12 cellular contexts compared by ENCODE assay signal in the genomic region with DNA sequence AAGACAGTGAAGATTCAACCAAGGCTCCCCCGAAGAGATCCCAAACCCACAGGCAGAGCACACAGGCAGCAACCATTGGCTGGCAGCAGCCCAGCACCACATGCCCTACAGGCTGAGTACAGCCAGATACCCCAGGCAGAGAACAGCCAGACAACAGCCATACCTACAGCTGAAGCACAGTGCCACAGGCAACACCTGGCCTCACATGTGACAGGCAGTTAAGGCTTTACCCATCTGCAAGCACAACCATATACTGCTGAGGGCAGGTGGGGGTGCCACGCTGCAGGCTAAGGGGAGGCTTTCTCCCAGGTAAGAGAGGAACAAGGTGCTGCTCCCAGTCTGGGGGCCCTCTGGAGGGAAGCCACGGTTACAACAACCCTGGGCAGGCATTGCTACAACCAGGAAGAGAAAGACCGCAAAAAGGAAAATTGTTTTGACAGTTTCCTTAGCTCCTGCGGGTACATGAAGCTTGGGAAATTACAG. TPM values are rescaled to one million over a fixed set of nuclear protein-coding genes. Genes with fewer than 3 reads are reported as not detected.
DNase-seq lines count a peak whose midpoint lies in the region; ATAC-seq, FAIRE-seq and TF ChIP-seq lines count a peak whose summit lies in the region.
"Had no signal": no experiment of that assay in that cellular context is flagged by ENCODE, and none has a peak within 500 bp of the region (broad histone marks: within the 10 kb centered on the region; RNA-seq: fewer than 3 reads in every experiment).

No MANE protein-coding gene starts in this region.

- peak; percentile 20 to 38 for ATAC-seq in stimulated activated naive B cell treated with anti-CD40 and anti-IgM and Interleukin-4, amounts not matched to agents 10 μg/mL and 1 μg/mL and 100 μg/mL, for 72 hours (replicated peaks)
- no peak for ATAC-seq in omental fat pad (ENCODE audit: low FRiP score)
- ATAC-seq: activated naive CD8-positive, alpha-beta T cell treated with anti-CD3 and anti-CD28 coated beads, Interleukin-2, amount 50 U/mL, for 24 hours; effector memory CD8-positive, alpha-beta T cell had no signal

- no peak overlapping the region for H3K4me2 ChIP-seq in OCI-LY3 (ENCODE audit: low read length)

- H3K4me3 ChIP-seq in OCI-LY3 (ENCODE audit: low read length) (no peak overlapping the region), fibroblast of villous mesenchyme (ENCODE audit: low read depth, low read length) (no peak overlapping the region), small intestine (ENCODE audit: low read depth in 1 of 2, low read length in 2 of 2) (no peak overlapping the region)

- H3K9me3 Mint-ChIP-seq in stimulated activated naive B cell treated with anti-CD40 and anti-IgM and Interleukin-4, amounts not matched to agents 10 μg/mL and 1 μg/mL and 100 μg/mL, for 72 hours, result no peaks in the 10 kb centered on the region
- H3K9me3 Mint-ChIP-seq: activated naive CD8-positive, alpha-beta T cell treated with anti-CD3 and anti-CD28 coated beads, Interleukin-2, amount 50 U/mL, for 24 hours; effector memory CD8-positive, alpha-beta T cell; naive B cell had no signal

- DNase-seq in SIG-M5 treated with dmso at 0.1 percent for 504 hours (lab: John Stamatoyannopoulos, UW; ENCODE audit: unreplicated experiment) (peak; percentile 20), SIG-M5 (lab: John Stamatoyannopoulos, UW) (no peak), fibroblast of villous mesenchyme (ENCODE audit: low read depth) (no peak), omental fat pad (ENCODE audit: low spot score) (no peak), NCI-H2107 treated with DMSO at 0.1 percent for 48 hours (lab: John Stamatoyannopoulos, UW; ENCODE audit: unreplicated experiment) (no peak), small intestine (no peak)
- no peak for DNase-seq in stimulated activated naive B cell treated with anti-CD40 and anti-IgM and Interleukin-4, amounts not matched to agents 10 μg/mL and 1 μg/mL and 100 μg/mL, for 72 hours
- DNase-seq: activated naive CD8-positive, alpha-beta T cell treated with anti-CD3 and anti-CD28 coated beads, Interleukin-2, amount 50 U/mL, for 24 hours; effector memory CD8-positive, alpha-beta T cell; naive B cell; T-helper 1 cell had no signal

- H3K79me2 ChIP-seq in OCI-LY3 (ENCODE audit: low read length), result no peaks in the 10 kb centered on the region

- TF ChIP-seq CTCF in OCI-LY3 (IDR thresholded peaks at IDR 0.05; ENCODE audit: low read depth, low read length) (peak; percentile 25; the same call in 1 of the 2 replicates), fibroblast of villous mesenchyme (IDR thresholded peaks at IDR 0.05; ENCODE audit: insufficient read depth, low read depth, low read length) (peak; percentile 17), omental fat pad (IDR thresholded peaks at IDR 0.05) (no peak)

- 28 to 38% (median 38%) methylated on average over 5 of the region's 5 CpGs for WGBS in small intestine, 3 donors

- peaks cover 25 to 31% of the 10 kb centered on the region in 2 donors for H3K27me3 Mint-ChIP-seq in stimulated activated naive B cell treated with anti-CD40 and anti-IgM and Interleukin-4, amounts not matched to agents 10 μg/mL and 1 μg/mL and 100 μg/mL, for 72 hours

- H3K36me3 Mint-ChIP-seq in stimulated activated naive B cell treated with anti-CD40 and anti-IgM and Interleukin-4, amounts not matched to agents 10 μg/mL and 1 μg/mL and 100 μg/mL, for 72 hours, result no peaks in the 10 kb centered on the region
- H3K36me3 Mint-ChIP-seq: naive B cell had no signal

- no peak for FAIRE-seq in small intestine (lab: Jason Lieb, UNC)

- H2AFZ ChIP-seq in OCI-LY3 (ENCODE audit: low read depth, low read length), result no peak overlapping the region

- H3K4me1 ChIP-seq in OCI-LY3 (ENCODE audit: low read length), result no peaks in the 10 kb centered on the region
- no peaks in the 10 kb centered on the region for H3K4me1 ChIP-seq in small intestine (ENCODE audit: control insufficient read depth in 2 of 2, insufficient read depth in 1 of 2, low read depth in 1 of 2, low read length in 1 of 2)

- H3K9ac ChIP-seq in OCI-LY3 (ENCODE audit: low read length), result no peak overlapping the region

- no peaks in the 10 kb centered on the region for H3K36me3 ChIP-seq in OCI-LY3 (replicated peaks; ENCODE audit: low read depth, low read length)
- H3K36me3 ChIP-seq in small intestine (ENCODE audit: control insufficient read depth in 2 of 2, insufficient read depth in 2 of 2, low read length in 2 of 2), result no peaks in the 10 kb centered on the region

- peaks cover 45% of the 10 kb centered on the region for H3K27me3 ChIP-seq in OCI-LY3 (ENCODE audit: low read depth, low read length)
- H3K27me3 ChIP-seq in small intestine (ENCODE audit: control insufficient read depth in 2 of 2, insufficient read depth in 2 of 2, low read length in 2 of 2), result peaks cover 0 to 2% of the 10 kb centered on the region in 2 donors

- peaks cover 6% of the 10 kb centered on the region for H4K20me1 ChIP-seq in OCI-LY3 (ENCODE audit: insufficient read depth, low read length)

- H3K27ac ChIP-seq in OCI-LY3 (ENCODE audit: low read length) (no peak overlapping the region), small intestine (ENCODE audit: low read depth in 1 of 2, low read length in 1 of 2) (no peak overlapping the region)

- H3K9me3 ChIP-seq in OCI-LY3 (ENCODE audit: insufficient read depth, low read length) (no peaks in the 10 kb centered on the region), small intestine (ENCODE audit: control insufficient read depth, low read depth) (no peaks in the 10 kb centered on the region)

- no peak overlapping the region for H3K4me3 Mint-ChIP-seq in stimulated activated naive B cell treated with anti-CD40 and anti-IgM and Interleukin-4, amounts not matched to agents 10 μg/mL and 1 μg/mL and 100 μg/mL, for 72 hours
- H3K4me3 Mint-ChIP-seq: activated naive CD8-positive, alpha-beta T cell treated with anti-CD3 and anti-CD28 coated beads, Interleukin-2, amount 50 U/mL, for 24 hours; effector memory CD8-positive, alpha-beta T cell; naive B cell had no signal

- no peak overlapping the region for H3K27ac Mint-ChIP-seq in stimulated activated naive B cell treated with anti-CD40 and anti-IgM and Interleukin-4, amounts not matched to agents 10 μg/mL and 1 μg/mL and 100 μg/mL, for 72 hours
- H3K27ac Mint-ChIP-seq: activated naive CD8-positive, alpha-beta T cell treated with anti-CD3 and anti-CD28 coated beads, Interleukin-2, amount 50 U/mL, for 24 hours; effector memory CD8-positive, alpha-beta T cell; naive B cell had no signal

- peaks cover 5 to 6% of the 10 kb centered on the region in 2 donors for H3K4me1 Mint-ChIP-seq in stimulated activated naive B cell treated with anti-CD40 and anti-IgM and Interleukin-4, amounts not matched to agents 10 μg/mL and 1 μg/mL and 100 μg/mL, for 72 hours
- H3K4me1 Mint-ChIP-seq: activated naive CD8-positive, alpha-beta T cell treated with anti-CD3 and anti-CD28 coated beads, Interleukin-2, amount 50 U/mL, for 24 hours had no signal

RNA-seq across cellular contexts. Expression of a gene that starts 12.3 kb away (rescaled TPM):
- total RNA-seq in fibroblast of villous mesenchyme, result under 0.01 TPM in 1 of 2 replicates, not detected in the other
- total RNA-seq in omental fat pad, result 10 to 100 TPM in 1 of 4 donors, 1 to 10 TPM in 2, under 1 TPM in 1; 0.19 to 17.7 (median 2.3) TPM
- under 1 TPM in 1 of 3 donors, not detected in 2; 0.43 TPM for polyA plus RNA-seq in small intestine

RNA-seq across cellular contexts. Expression of a gene that starts 30.7 kb away (rescaled TPM):
- total RNA-seq in fibroblast of villous mesenchyme (15.8 and 136 TPM in 2 replicates), omental fat pad (100 to 1,000 TPM in 2 of 4 donors, 10 to 100 TPM in 1, under 1 TPM in 1; 0.47 to 338 (median 124) TPM)
- 1 to 10 TPM in 2 of 3 donors, under 1 TPM in 1; 0.45 to 1.6 (median 1.4) TPM for polyA plus RNA-seq in small intestine

RNA-seq across cellular contexts. Expression of a gene that starts 41.6 kb away (rescaled TPM):
- total RNA-seq in fibroblast of villous mesenchyme, result 0.32 and 0.43 TPM in 2 replicates
- total RNA-seq in omental fat pad, result under 1 TPM in 1 of 4 donors, not detected in 3; 0.37 TPM
- not detected for polyA plus RNA-seq in small intestine

Comparison
In these comparisons a context has a peak if more than half of its experiments do, and no peak if none do; other contexts are left out.
1. CTCF ChIP-seq: peak in OCI-LY3 (single experiment) and fibroblast of villous mesenchyme (single experiment); none in omental fat pad (0 of 3).